In the genomic region with DNA sequence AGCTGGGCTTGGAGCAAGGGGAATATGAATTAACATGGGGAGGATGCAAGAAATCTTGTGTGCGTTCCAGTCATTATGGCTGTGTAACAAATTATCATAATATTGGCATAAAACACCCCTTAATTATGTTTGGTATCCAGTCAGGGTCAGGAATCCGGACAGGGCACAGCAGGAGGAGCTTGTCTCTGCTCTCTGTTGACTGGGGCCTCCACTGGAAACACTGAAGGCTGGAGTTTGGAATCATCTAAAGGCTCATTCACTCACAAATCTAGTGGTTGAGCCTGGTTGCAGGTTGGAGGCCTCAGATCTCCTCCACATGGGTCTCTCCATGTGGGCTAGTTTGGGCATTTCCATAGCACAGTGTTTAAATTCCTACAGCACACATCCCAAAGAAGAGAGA, we compare ENCODE assay signal across 3 cellular contexts.
TF ChIP-seq lines count a peak whose summit lies in the region.

No MANE protein-coding gene starts in this region.

TF ChIP-seq in HepG2, 621 proteins besides CTCF, POLR2A, EP300 and RAD21:
- TF ChIP-seq, protein P1, sequence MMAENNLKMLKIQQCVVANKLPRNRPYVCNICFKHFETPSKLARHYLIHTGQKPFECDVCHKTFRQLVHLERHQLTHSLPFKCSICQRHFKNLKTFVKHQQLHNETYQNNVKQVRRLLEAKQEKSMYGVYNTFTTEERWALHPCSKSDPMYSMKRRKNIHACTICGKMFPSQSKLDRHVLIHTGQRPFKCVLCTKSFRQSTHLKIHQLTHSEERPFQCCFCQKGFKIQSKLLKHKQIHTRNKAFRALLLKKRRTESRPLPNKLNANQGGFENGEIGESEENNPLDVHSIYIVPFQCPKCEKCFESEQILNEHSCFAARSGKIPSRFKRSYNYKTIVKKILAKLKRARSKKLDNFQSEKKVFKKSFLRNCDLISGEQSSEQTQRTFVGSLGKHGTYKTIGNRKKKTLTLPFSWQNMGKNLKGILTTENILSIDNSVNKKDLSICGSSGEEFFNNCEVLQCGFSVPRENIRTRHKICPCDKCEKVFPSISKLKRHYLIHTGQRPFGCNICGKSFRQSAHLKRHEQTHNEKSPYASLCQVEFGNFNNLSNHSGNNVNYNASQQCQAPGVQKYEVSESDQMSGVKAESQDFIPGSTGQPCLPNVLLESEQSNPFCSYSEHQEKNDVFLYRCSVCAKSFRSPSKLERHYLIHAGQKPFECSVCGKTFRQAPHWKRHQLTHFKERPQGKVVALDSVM (CRISPR knock-in tag; IDR thresholded peaks at IDR 0.05): peak; percentile 61; the same call in 1 of the 2 replicates
- TF ChIP-seq ZNF549 (CRISPR knock-in tag; IDR thresholded peaks at IDR 0.05) (no peak), ZNF766 (CRISPR knock-in tag; IDR thresholded peaks at IDR 0.05; ENCODE audit: borderline replicate concordance) (no peak), ZFX (CRISPR knock-in tag; IDR thresholded peaks at IDR 0.05; ENCODE audit: low read depth) (peak; percentile 29; the same call in 1 of the 2 replicates), NR3C1 (CRISPR knock-in tag; IDR thresholded peaks at IDR 0.05) (no peak)
- TF ChIP-seq, protein P2, sequence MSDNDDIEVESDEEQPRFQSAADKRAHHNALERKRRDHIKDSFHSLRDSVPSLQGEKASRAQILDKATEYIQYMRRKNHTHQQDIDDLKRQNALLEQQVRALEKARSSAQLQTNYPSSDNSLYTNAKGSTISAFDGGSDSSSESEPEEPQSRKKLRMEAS (IDR thresholded peaks at IDR 0.05): peak; percentile 3; the same call in 1 of the 2 replicates

TF ChIP-seq in H1, 55 proteins besides CTCF, POLR2A, EP300 and RAD21:
- no peak for TF ChIP-seq KDM5A (IDR thresholded peaks at IDR 0.05; ENCODE audit: low read length)
- TF ChIP-seq NANOG (IDR thresholded peaks at IDR 0.05; ENCODE audit: insufficient read depth, low read depth, low read length, poor library complexity, severe bottlenecking): no peak
- TF ChIP-seq CEBPB (IDR thresholded peaks at IDR 0.05; ENCODE audit: low read depth, low read length): no peak
- no peak for TF ChIP-seq ASH2L (IDR thresholded peaks at IDR 0.05; ENCODE audit: low read length)
- TF ChIP-seq TCF12 (IDR thresholded peaks at IDR 0.05; ENCODE audit: low read depth, low read length): no peak
- no peak for TF ChIP-seq SIN3A (conservative IDR thresholded peaks at IDR 0.05 in 1 of 2, IDR thresholded peaks at IDR 0.05 in 1 of 2; ENCODE audit: low read depth in 1 of 2, low read length in 2 of 2)
- TF ChIP-seq HDAC2 (IDR thresholded peaks at IDR 0.05; ENCODE audit: borderline replicate concordance in 1 of 2, low read depth in 2 of 2, low read length in 2 of 2): no peak
- TF ChIP-seq BCL11A (IDR thresholded peaks at IDR 0.05; ENCODE audit: low read depth in 2 of 2, low read length in 2 of 2): no peak
- TF ChIP-seq PHF8 (conservative IDR thresholded peaks at IDR 0.05; ENCODE audit: low read depth, low read length): no peak
- TF ChIP-seq EGR1 (IDR thresholded peaks at IDR 0.05; ENCODE audit: borderline replicate concordance, low read depth, low read length): no peak
- no peak for TF ChIP-seq EZH2 (IDR thresholded peaks at IDR 0.05; ENCODE audit: low read depth, low read length, severe bottlenecking)
- no peak for TF ChIP-seq JUND (IDR thresholded peaks at IDR 0.05; ENCODE audit: low read length)
- no peak for TF ChIP-seq CBX8 (IDR thresholded peaks at IDR 0.05; ENCODE audit: borderline replicate concordance, low read depth, low read length)
- no peak for TF ChIP-seq FOSL1 (IDR thresholded peaks at IDR 0.05; ENCODE audit: insufficient read depth, low read depth, low read length)

TF ChIP-seq in SK-N-SH treated with all-trans-retinoic acid at 6 μM for 48 hours, 23 proteins besides CTCF, POLR2A, EP300 and RAD21:
- TF ChIP-seq, protein P3, sequence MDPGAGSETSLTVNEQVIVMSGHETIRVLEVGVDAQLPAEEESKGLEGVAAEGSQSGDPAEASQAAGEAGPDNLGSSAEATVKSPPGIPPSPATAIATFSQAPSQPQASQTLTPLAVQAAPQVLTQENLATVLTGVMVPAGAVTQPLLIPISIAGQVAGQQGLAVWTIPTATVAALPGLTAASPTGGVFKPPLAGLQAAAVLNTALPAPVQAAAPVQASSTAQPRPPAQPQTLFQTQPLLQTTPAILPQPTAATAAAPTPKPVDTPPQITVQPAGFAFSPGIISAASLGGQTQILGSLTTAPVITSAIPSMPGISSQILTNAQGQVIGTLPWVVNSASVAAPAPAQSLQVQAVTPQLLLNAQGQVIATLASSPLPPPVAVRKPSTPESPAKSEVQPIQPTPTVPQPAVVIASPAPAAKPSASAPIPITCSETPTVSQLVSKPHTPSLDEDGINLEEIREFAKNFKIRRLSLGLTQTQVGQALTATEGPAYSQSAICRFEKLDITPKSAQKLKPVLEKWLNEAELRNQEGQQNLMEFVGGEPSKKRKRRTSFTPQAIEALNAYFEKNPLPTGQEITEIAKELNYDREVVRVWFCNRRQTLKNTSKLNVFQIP (CRISPR knock-in tag; IDR thresholded peaks at IDR 0.05; ENCODE audit: borderline replicate concordance, low read depth): no peak
